ENCODE assay signal across 8 cellular contexts in the genomic region with DNA sequence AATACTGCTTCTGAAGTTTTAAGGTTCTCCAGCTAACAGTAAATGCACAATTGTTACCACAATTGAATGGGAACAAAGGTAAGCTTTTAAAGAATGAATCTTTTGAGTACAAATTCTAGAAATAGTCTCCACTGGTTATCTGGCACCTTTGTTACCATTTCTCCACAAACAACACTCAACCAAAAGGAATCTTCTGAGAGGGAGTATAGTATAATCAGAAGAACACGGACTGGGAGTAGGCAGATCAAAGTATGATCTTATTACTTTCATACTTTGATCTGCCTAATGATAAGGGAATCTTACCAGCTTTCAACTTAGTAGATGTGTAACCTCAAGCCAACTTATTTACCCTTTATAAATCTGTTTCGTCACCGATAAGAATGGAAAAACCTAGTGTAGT. TPM values are rescaled to one million over a fixed set of nuclear protein-coding genes. Genes with fewer than 3 reads are reported as not detected.
DNase-seq lines count a peak whose midpoint lies in the region; ATAC-seq and TF ChIP-seq lines count a peak whose summit lies in the region.
"Had no signal": no experiment of that assay in that cellular context is flagged by ENCODE, and none has a peak within 500 bp of the region (broad histone marks: within the 10 kb centered on the region; RNA-seq: fewer than 3 reads in every experiment).

No MANE protein-coding gene starts in this region.

- peaks cover 52% of the 10 kb centered on the region for H3K36me3 ChIP-seq in WERI-Rb-1

- peaks cover 44% of the 10 kb centered on the region for H3K4me1 Mint-ChIP-seq in HFFc6 (ENCODE audit: low read depth)
- H3K4me1 Mint-ChIP-seq in stimulated activated effector memory CD8-positive, alpha-beta T cell treated with anti-CD3 and anti-CD28 coated beads, Interleukin-12 subunit alpha, Interleukin-12 subunit beta, amount 100 ng/mL, for 72 hours = peaks cover 36% of the 10 kb centered on the region

- TF ChIP-seq CTCF in HFFc6 (IDR thresholded peaks at IDR 0.05) = no peak
- no peak for TF ChIP-seq CTCF in WERI-Rb-1 (IDR thresholded peaks at IDR 0.05; ENCODE audit: low read depth, low read length)
- TF ChIP-seq CTCF in fibroblast of villous mesenchyme (IDR thresholded peaks at IDR 0.05; ENCODE audit: insufficient read depth, low read depth, low read length) = no peak

- H3K27ac ChIP-seq in WERI-Rb-1 = no peak overlapping the region; the same call in 1 of the 2 replicates

- H3K27me3 Mint-ChIP-seq in HFFc6 (ENCODE audit: insufficient read depth) = no peaks in the 10 kb centered on the region

- no peaks in the 10 kb centered on the region for H3K27me3 ChIP-seq in WERI-Rb-1 (ENCODE audit: insufficient read depth, low read depth, severe bottlenecking)

- peak overlapping the region; percentile 97 for H3K4me3 Mint-ChIP-seq in HFFc6
- H3K4me3 Mint-ChIP-seq in stimulated activated effector memory CD8-positive, alpha-beta T cell treated with anti-CD3 and anti-CD28 coated beads, Interleukin-12 subunit alpha, Interleukin-12 subunit beta, amount 100 ng/mL, for 72 hours = peak overlapping the region; percentile 99

- DNase-seq in HFFc6 = no peak
- no peak for DNase-seq in WERI-Rb-1
- DNase-seq in fibroblast of villous mesenchyme (ENCODE audit: low read depth) = no peak
- no peak for DNase-seq in stimulated activated effector memory CD8-positive, alpha-beta T cell treated with anti-CD3 and anti-CD28 coated beads, Interleukin-12 subunit alpha, Interleukin-12 subunit beta, amount 100 ng/mL, for 72 hours (ENCODE audit: low spot score in 2 of 2)
- DNase-seq in hypothalamus (lab: John Stamatoyannopoulos, UW) = no peak
- no peak for DNase-seq in NCI-H774 (lab: John Stamatoyannopoulos, UW)
- DNase-seq: NCI-H2081 treated with DMSO at 0.1 percent for 48 hours had no signal

- H3K27ac Mint-ChIP-seq in HFFc6 = peak overlapping the region; percentile 100; the same call in 1 of the 2 replicates
- peak overlapping the region; percentile 100 for H3K27ac Mint-ChIP-seq in stimulated activated effector memory CD8-positive, alpha-beta T cell treated with anti-CD3 and anti-CD28 coated beads, Interleukin-12 subunit alpha, Interleukin-12 subunit beta, amount 100 ng/mL, for 72 hours

- no peaks in the 10 kb centered on the region for H3K9me3 ChIP-seq in WERI-Rb-1 (ENCODE audit: severe bottlenecking)

- peaks cover 8% of the 10 kb centered on the region; the same call in 1 of the 2 replicates for H3K9me3 Mint-ChIP-seq in HFFc6
- H3K9me3 Mint-ChIP-seq in stimulated activated effector memory CD8-positive, alpha-beta T cell treated with anti-CD3 and anti-CD28 coated beads, Interleukin-12 subunit alpha, Interleukin-12 subunit beta, amount 100 ng/mL, for 72 hours = no peaks in the 10 kb centered on the region

- H3K4me3 ChIP-seq in WERI-Rb-1 (ENCODE audit: low read depth, low read length) (peak overlapping the region; percentile 99; the same call in 1 of the 2 replicates), fibroblast of villous mesenchyme (ENCODE audit: low read depth, low read length) (peak overlapping the region; percentile 95)

- peaks cover 24% of the 10 kb centered on the region for H3K36me3 Mint-ChIP-seq in HFFc6 (ENCODE audit: low read depth)
- H3K36me3 Mint-ChIP-seq in stimulated activated effector memory CD8-positive, alpha-beta T cell treated with anti-CD3 and anti-CD28 coated beads, Interleukin-12 subunit alpha, Interleukin-12 subunit beta, amount 100 ng/mL, for 72 hours = peaks cover 47% of the 10 kb centered on the region

- no peak for ATAC-seq in stimulated activated effector memory CD8-positive, alpha-beta T cell treated with anti-CD3 and anti-CD28 coated beads, Interleukin-12 subunit alpha, Interleukin-12 subunit beta, amount 100 ng/mL, for 72 hours
- ATAC-seq in GM18909 (IDR thresholded peaks at IDR 0.05; ENCODE audit: poor library complexity, unreplicated experiment) = no peak

RNA-seq across cellular contexts. Expression of a gene that starts 1.4 kb away (rescaled TPM):
- total RNA-seq in HFFc6 (2021; fragmentation: NEBNext Ultra II Directional; extraction: Animal tissue kit (Norgen Biotek cat#: 25700)) = 1 to 10 TPM; 5.5 to 8.0 (median 7.6) TPM
- total RNA-seq in fibroblast of villous mesenchyme = 9.0 and 12.5 TPM in 2 replicates

RNA-seq across cellular contexts. Expression of a gene that starts 1.7 kb away (rescaled TPM):
- total RNA-seq in HFFc6 (2021; fragmentation: NEBNext Ultra II Directional; extraction: Animal tissue kit (Norgen Biotek cat#: 25700)) = 10 to 100 TPM; 55.9 to 78.3 (median 70.4) TPM
- 65.7 and 66.9 TPM in 2 replicates for total RNA-seq in fibroblast of villous mesenchyme

RNA-seq across cellular contexts. Expression of a gene that starts 43.3 kb away (rescaled TPM):
- total RNA-seq in HFFc6 (2021; fragmentation: NEBNext Ultra II Directional; extraction: Animal tissue kit (Norgen Biotek cat#: 25700)) = 10 to 100 TPM; 22.2 to 33.7 (median 28.2) TPM
- total RNA-seq in fibroblast of villous mesenchyme = 29.3 and 39.3 TPM in 2 replicates
